In the genomic region with DNA sequence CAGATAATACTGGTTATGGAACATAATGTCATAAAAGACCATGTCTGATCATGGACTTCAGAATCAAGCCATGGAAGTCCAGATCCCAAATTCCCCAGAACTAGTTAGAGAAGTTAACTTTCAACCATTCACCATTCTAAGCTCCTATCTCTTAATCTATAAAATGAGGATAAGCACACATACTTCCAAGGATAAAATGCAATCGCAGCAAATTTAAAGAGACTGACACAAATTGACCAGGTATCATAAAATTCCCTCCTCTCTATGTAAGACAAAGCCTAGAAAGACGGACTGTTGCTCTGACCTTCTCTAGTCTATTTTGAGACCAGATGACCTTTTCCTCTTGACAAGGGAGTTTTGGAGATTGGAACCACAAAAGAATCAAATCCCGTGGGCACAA, we compare ENCODE assay signal across 29 cellular contexts.
"Had no signal": no experiment of that assay in that cellular context is flagged by ENCODE, and none has a peak within 500 bp of the region (broad histone marks: within the 10 kb centered on the region; RNA-seq: fewer than 3 reads in every experiment).

No MANE protein-coding gene starts in this region.

- H3K36me3 ChIP-seq: brain microvascular endothelial cell had no signal

- H3K9me3 Mint-ChIP-seq: activated CD4-positive, alpha-beta T cell treated with anti-CD3 and anti-CD28 coated beads, Interleukin-2, amount 10 ng/mL, durations not matched to agents 7 days and 5 days; activated T-cell treated with anti-CD3 and anti-CD28 coated beads, Interleukin-2, amount 50 U/mL, for 72 hours; central memory CD8-positive, alpha-beta T cell; dendritic cell treated with granulocyte-macrophage colony-stimulating factor and Interleukin-4, amounts not matched to agents 40 ng/mL and 50 ng/mL, for 4 days; endodermal cell had no signal

- H3K4me3 ChIP-seq: coronary artery, dorsolateral prefrontal cortex had no signal

- H3K36me3 Mint-ChIP-seq: activated naive CD8-positive, alpha-beta T cell had no signal

- H3K27ac Mint-ChIP-seq: activated CD4-positive, alpha-beta memory T cell treated with anti-CD3 and anti-CD28 coated beads, Interleukin-2, amount 10 ng/mL, durations not matched to agents 7 days and 5 days; activated CD4-positive, alpha-beta T cell treated with anti-CD3 and anti-CD28 coated beads, Interleukin-2, amount 10 ng/mL, durations not matched to agents 7 days and 5 days; activated naive CD8-positive, alpha-beta T cell; activated T-cell treated with anti-CD3 and anti-CD28 coated beads, Interleukin-2, amount 50 U/mL, for 24 hours; activated T-cell treated with anti-CD3 and anti-CD28 coated beads, Interleukin-2, amount 50 U/mL, for 72 hours; dendritic cell treated with granulocyte-macrophage colony-stimulating factor and Interleukin-4, amounts not matched to agents 40 ng/mL and 50 ng/mL, for 4 days; endodermal cell had no signal

- H3K27ac ChIP-seq: brain microvascular endothelial cell, coronary artery, dorsolateral prefrontal cortex had no signal

- H3K4me3 Mint-ChIP-seq: activated CD4-positive, alpha-beta memory T cell treated with anti-CD3 and anti-CD28 coated beads, Interleukin-2, amount 10 ng/mL, durations not matched to agents 7 days and 5 days; activated CD4-positive, alpha-beta T cell treated with anti-CD3 and anti-CD28 coated beads, Interleukin-2, amount 10 ng/mL, durations not matched to agents 7 days and 5 days; activated naive CD8-positive, alpha-beta T cell; activated T-cell treated with anti-CD3 and anti-CD28 coated beads, Interleukin-2, amount 50 U/mL, for 24 hours; activated T-cell treated with anti-CD3 and anti-CD28 coated beads, Interleukin-2, amount 50 U/mL, for 72 hours; central memory CD8-positive, alpha-beta T cell; dendritic cell treated with granulocyte-macrophage colony-stimulating factor and Interleukin-4, amounts not matched to agents 40 ng/mL and 50 ng/mL, for 4 days; endodermal cell had no signal

- ATAC-seq: activated T-cell treated with anti-CD3 and anti-CD28 coated beads, Interleukin-2, amount 50 U/mL, for 72 hours; esophagus mucosa had no signal

- FAIRE-seq: astrocyte, bronchial epithelial cell, frontal cortex had no signal

- H3K27me3 ChIP-seq: brain microvascular endothelial cell, dorsolateral prefrontal cortex had no signal

- H3K27me3 Mint-ChIP-seq: activated CD4-positive, alpha-beta memory T cell treated with anti-CD3 and anti-CD28 coated beads, Interleukin-2, amount 10 ng/mL, durations not matched to agents 7 days and 5 days; activated CD4-positive, alpha-beta T cell treated with anti-CD3 and anti-CD28 coated beads, Interleukin-2, amount 10 ng/mL, durations not matched to agents 7 days and 5 days; activated T-cell treated with anti-CD3 and anti-CD28 coated beads, Interleukin-2, amount 50 U/mL, for 24 hours; central memory CD8-positive, alpha-beta T cell had no signal

- H3K4me1 Mint-ChIP-seq: activated CD4-positive, alpha-beta memory T cell treated with anti-CD3 and anti-CD28 coated beads, Interleukin-2, amount 10 ng/mL, durations not matched to agents 7 days and 5 days; central memory CD8-positive, alpha-beta T cell; endodermal cell had no signal

- DNase-seq: activated CD4-positive, alpha-beta memory T cell treated with anti-CD3 and anti-CD28 coated beads, Interleukin-2, amount 10 ng/mL, durations not matched to agents 7 days and 5 days; activated CD4-positive, alpha-beta T cell treated with anti-CD3 and anti-CD28 coated beads for 1 hour; activated CD4-positive, alpha-beta T cell treated with anti-CD3 and anti-CD28 coated beads for 4 hours; activated CD4-positive, alpha-beta T cell treated with anti-CD3 and anti-CD28 coated beads, Interleukin-2, amount 10 ng/mL, durations not matched to agents 7 days and 5 days; activated CD4-positive, alpha-beta T cell treated with anti-CD3 and anti-CD28 coated beads, Interleukin-2, amount 50 U/mL, for 4 hours; activated CD4-positive, CD25-positive, alpha-beta regulatory T cell; activated CD8-positive, alpha-beta memory T cell treated with anti-CD3 and anti-CD28 coated beads, Interleukin-2, amount 50 U/mL, for 48 hours; activated gamma-delta T cell treated with Interleukin-2 at 50 U/mL for 16 hours; activated naive CD4-positive, alpha-beta T cell treated with anti-CD3 and anti-CD28 coated beads, Interleukin-2, amount 50 U/mL, for 16 hours; activated naive CD4-positive, alpha-beta T cell treated with Interleukin-2 at 50 U/mL for 16 hours; activated T-cell treated with anti-CD3 and anti-CD28 coated beads for 4 hours; activated T-cell treated with anti-CD3 and anti-CD28 coated beads, Interleukin-2, amount 50 U/mL, for 24 hours; activated T-cell treated with anti-CD3 and anti-CD28 coated beads, Interleukin-2, amount 50 U/mL, for 72 hours; amniotic stem cell; anterior cingulate cortex; brain microvascular endothelial cell; dorsolateral prefrontal cortex; effector memory CD4-positive, alpha-beta T cell; endodermal cell; head of caudate nucleus; T-helper 2 cell had no signal
